In genomic region chr10:69222157-69223027, GRCh38 we compare ENCODE assay signal across 8 cellular contexts. TPM values are rescaled to one million over a fixed set of nuclear protein-coding genes. Genes with fewer than 3 reads are reported as not detected.
DNase-seq lines count a peak whose midpoint lies in the region; ATAC-seq and TF ChIP-seq lines count a peak whose summit lies in the region.

No MANE protein-coding gene starts in this region.

- H3K27me3 ChIP-seq in left ventricle myocardium inferior (ENCODE audit: low read depth), result peaks cover 27% of the 10 kb centered on the region

- TF ChIP-seq CTCF in left ventricle myocardium inferior (IDR thresholded peaks at IDR 0.05; ENCODE audit: borderline replicate concordance), result peak; percentile 74

- ATAC-seq in GM19395 (IDR thresholded peaks at IDR 0.05; ENCODE audit: unreplicated experiment), result peak; percentile 98
- peak; percentile 94 for ATAC-seq in HG03457 (IDR thresholded peaks at IDR 0.05; ENCODE audit: unreplicated experiment)

- no peaks in the 10 kb centered on the region for H3K36me3 ChIP-seq in left ventricle myocardium inferior

- H3K9me3 ChIP-seq in left ventricle myocardium inferior (replicated peaks), result no peaks in the 10 kb centered on the region

- H3K4me1 ChIP-seq in left ventricle myocardium inferior, result no peaks in the 10 kb centered on the region

- DNase-seq in DMS53 (lab: John Stamatoyannopoulos, UW) (peak; percentile 94), RPMI8226 (peak; percentile 88), left ventricle myocardium inferior (no peak), HuH-7.5 (ENCODE audit: low spot score) (no peak)
- peak in 3 of 4 experiments; percentile 9 to 17 (median 15) for DNase-seq in activated naive CD4-positive, alpha-beta T cell (lab: John Stamatoyannopoulos, UW)
- peak; percentile 53 to 65 for DNase-seq in stimulated activated CD4-positive, alpha-beta T cell treated with anti-CD3 and anti-CD28 coated beads, Interleukin-12 subunit alpha, Interleukin-12 subunit beta, amount 100 ng/mL, for 24 hours (ENCODE audit: low read depth in 2 of 2)

- intact Hi-C loops in left ventricle myocardium inferior (cut with micrococcal nuclease), result no loop called here

- H3K27ac ChIP-seq in left ventricle myocardium inferior (replicated peaks), result no peak overlapping the region

- H3K4me3 ChIP-seq in left ventricle myocardium inferior, result no peak overlapping the region

RNA-seq across cellular contexts. Expression of gene HKDC1, which starts 2.3 kb away (rescaled TPM):
- total RNA-seq in left ventricle myocardium inferior, result not detected

RNA-seq across cellular contexts. Expression of gene SUPV3L1, which starts 42.4 kb away (rescaled TPM):
- 36.8 TPM for total RNA-seq in left ventricle myocardium inferior

RNA-seq across cellular contexts. Expression of gene HK1, which starts 55.9 kb away (rescaled TPM):
- 219 TPM for total RNA-seq in left ventricle myocardium inferior

Comparison
In these comparisons a context has a peak if more than half of its experiments do, and no peak if none do; other contexts are left out.
1. DNase-seq: peak in DMS53 (single experiment), RPMI8226 (single experiment), activated naive CD4-positive, alpha-beta T cell (3 of 4) and stimulated activated CD4-positive, alpha-beta T cell treated with anti-CD3 and anti-CD28 coated beads, Interleukin-12 subunit alpha, Interleukin-12 subunit beta, amount 100 ng/mL, for 24 hours (2 of 2); none in left ventricle myocardium inferior (single experiment) and HuH-7.5 (single experiment).